Comparison of ENCODE assay signal across 11 cellular contexts in genomic region chr1:7290971-7291970, GRCh38.
DNase-seq lines count a peak whose midpoint lies in the region; ATAC-seq and TF ChIP-seq lines count a peak whose summit lies in the region.
"Had no signal": no experiment of that assay in that cellular context is flagged by ENCODE, and none has a peak within 500 bp of the region (broad histone marks: within the 10 kb centered on the region; RNA-seq: fewer than 3 reads in every experiment).

No MANE protein-coding gene starts in this region.

- ATAC-seq in gastrocnemius medialis = peak; percentile 95 to 96
- no peak for ATAC-seq in GM21786 (IDR thresholded peaks at IDR 0.05; ENCODE audit: unreplicated experiment)

- DNase-seq in EH (ENCODE audit: low read depth) (peak; percentile 70), astrocyte of the hippocampus (ENCODE audit: low read depth, low spot score) (peak; percentile 16), left ventricle myocardium inferior (peak; percentile 64), gastrocnemius medialis (peak; percentile 77 to 81), activated gamma-delta T cell (lab: John Stamatoyannopoulos, UW) (no peak)
- no peak for DNase-seq in activated T-cell treated with anti-CD3 and anti-CD28 coated beads, Interleukin-2, amount 50 U/mL, for 1 hour
- DNase-seq in stimulated activated CD4-positive, alpha-beta T cell treated with anti-CD3 and anti-CD28 coated beads, Interleukin-12 subunit alpha, Interleukin-12 subunit beta, amount 100 ng/mL, for 4 hours = no peak
- DNase-seq: Caco-2; NCI-H1105; stimulated activated CD4-positive, alpha-beta T cell treated with anti-CD3 and anti-CD28 coated beads, Interleukin-15, amount 100 ng/mL, for 24 hours had no signal

- peaks cover 4% of the 10 kb centered on the region for H3K27me3 ChIP-seq in left ventricle myocardium inferior (ENCODE audit: low read depth)
- no peaks in the 10 kb centered on the region for H3K27me3 ChIP-seq in gastrocnemius medialis

- peak in 1 of 2 donors; percentile 9 for TF ChIP-seq POLR2A in gastrocnemius medialis (IDR thresholded peaks at IDR 0.05)

- H3K9me3 ChIP-seq in left ventricle myocardium inferior (replicated peaks) (peaks cover 8% of the 10 kb centered on the region), gastrocnemius medialis (no peaks in the 10 kb centered on the region)
- H3K9me3 ChIP-seq: Caco-2 had no signal

- H3K27ac ChIP-seq in left ventricle myocardium inferior (replicated peaks) = peak overlapping the region; percentile 81
- peak overlapping the region; percentile 38 to 64 (median 58) for H3K27ac ChIP-seq in gastrocnemius medialis

- in situ Hi-C loops in gastrocnemius medialis (cut with MboI; ENCODE audit: low sequenced_read_pairs in 4 of 4) = no loop called here

- intact Hi-C loops in left ventricle myocardium inferior (cut with micrococcal nuclease) = no loop called here
- intact Hi-C loops in gastrocnemius medialis (cut with DNase I; ENCODE audit: low total_unique reads) = loop anchor here (2.0 kb wide), 1 partner anchor 72 kb away; no protein-coding TSS in a partner anchor

- TF ChIP-seq CTCF in left ventricle myocardium inferior (IDR thresholded peaks at IDR 0.05; ENCODE audit: borderline replicate concordance) (no peak), gastrocnemius medialis (IDR thresholded peaks at IDR 0.05 in 4 of 5, conservative IDR thresholded peaks at IDR 0.05 in 1 of 5) (no peak)

- H3K36me3 ChIP-seq in left ventricle myocardium inferior (no peaks in the 10 kb centered on the region), gastrocnemius medialis (no peaks in the 10 kb centered on the region)

- H3K4me3 ChIP-seq in left ventricle myocardium inferior (no peak overlapping the region), gastrocnemius medialis (no peak overlapping the region)

- H3K4me1 ChIP-seq in left ventricle myocardium inferior = peaks cover 23% of the 10 kb centered on the region
- peaks cover 15 to 16% of the 10 kb centered on the region in 2 donors for H3K4me1 ChIP-seq in gastrocnemius medialis
- H3K4me1 ChIP-seq: Caco-2 had no signal

Comparison
In these comparisons a context has a peak if more than half of its experiments do, and no peak if none do; other contexts are left out.
1. DNase-seq: peak in EH (single experiment), astrocyte of the hippocampus (single experiment), left ventricle myocardium inferior (single experiment) and gastrocnemius medialis (2 of 2); none in activated T-cell treated with anti-CD3 and anti-CD28 coated beads, Interleukin-2, amount 50 U/mL, for 1 hour (single experiment), activated gamma-delta T cell (single experiment) and stimulated activated CD4-positive, alpha-beta T cell treated with anti-CD3 and anti-CD28 coated beads, Interleukin-12 subunit alpha, Interleukin-12 subunit beta, amount 100 ng/mL, for 4 hours (single experiment).